In the genomic region with DNA sequence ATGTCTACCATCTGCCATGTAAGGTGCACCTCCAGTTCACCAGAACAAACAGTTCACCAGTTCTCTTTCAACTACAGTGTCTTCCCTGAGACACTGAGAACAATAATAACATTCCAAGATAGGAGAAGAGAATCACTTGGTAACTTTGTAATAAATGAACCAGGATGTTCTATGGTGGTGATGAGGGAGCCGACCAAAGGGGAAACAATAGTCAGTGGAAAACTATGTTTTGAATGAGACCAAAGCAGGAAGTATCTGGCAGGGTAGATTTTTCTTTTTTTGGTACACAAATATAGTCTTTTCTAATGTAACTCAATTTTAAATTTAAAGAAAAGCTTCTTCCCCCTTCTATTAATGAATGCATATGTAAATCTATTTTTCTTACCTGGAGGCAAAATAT, we compare ENCODE assay signal across 15 cellular contexts. TPM values are rescaled to one million over a fixed set of nuclear protein-coding genes. Genes with fewer than 3 reads are reported as not detected.
"Had no signal": no experiment of that assay in that cellular context is flagged by ENCODE, and none has a peak within 500 bp of the region (broad histone marks: within the 10 kb centered on the region; RNA-seq: fewer than 3 reads in every experiment).

No MANE protein-coding gene starts in this region.

- DNase-seq: activated CD8-positive, alpha-beta memory T cell treated with anti-CD3 and anti-CD28 coated beads, Interleukin-2, amount 50 U/mL, for 48 hours; islet precursor cell; left ventricle myocardium superior had no signal

- H3K4me3 ChIP-seq: esophagus muscularis mucosa, heart left ventricle, neural progenitor cell, right atrium auricular region, smooth muscle cell, tibial nerve had no signal

RNA-seq across cellular contexts. Expression of gene HYAL4, which starts 20.0 kb away (rescaled TPM):
- total RNA-seq: activated CD8-positive, alpha-beta T cell treated with anti-CD3 and anti-CD28 coated beads, Interleukin-2, amount 10 ng/mL, durations not matched to agents 7 days and 5 days; activated T-helper 1 cell treated with anti-CD3 and anti-CD28 coated beads, Interleukin-12 subunit alpha, Interleukin-12 subunit beta, Interleukin-2, Interleukin-4 antibody, amounts not matched to agents 30 ng/mL and 10 ng/mL and 1 ng/mL, durations not matched to agents 14 hours and 24 hours and 36 hours; astrocyte; esophagus muscularis mucosa; left ventricle myocardium superior; mesothelial cell of epicardium; smooth muscle cell; T-cell; tibial nerve; WTC11 had no signal
